ENCODE assay signal across 9 cellular contexts in the genomic region with DNA sequence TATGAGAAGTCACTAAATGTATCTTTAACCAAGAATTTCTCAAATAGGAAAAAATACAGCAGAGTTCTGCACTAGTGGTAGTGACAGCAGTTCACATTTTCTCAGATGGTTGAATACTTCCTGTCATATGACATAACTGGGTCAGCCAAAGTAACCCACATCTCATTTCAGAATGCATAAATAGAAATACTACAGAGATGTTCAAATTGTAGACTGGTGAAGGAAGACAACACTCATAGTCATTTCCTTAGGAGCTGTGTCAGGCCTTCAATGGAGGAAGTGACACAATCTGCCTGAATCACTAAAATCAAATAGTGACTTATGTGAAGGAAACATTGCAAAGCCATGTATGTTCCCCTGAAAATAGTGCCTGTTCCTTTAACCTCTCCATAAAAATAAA. TPM values are rescaled to one million over a fixed set of nuclear protein-coding genes. Genes with fewer than 3 reads are reported as not detected.
DNase-seq lines count a peak whose midpoint lies in the region; ATAC-seq, FAIRE-seq and TF ChIP-seq lines count a peak whose summit lies in the region.
"Had no signal": no experiment of that assay in that cellular context is flagged by ENCODE, and none has a peak within 500 bp of the region (broad histone marks: within the 10 kb centered on the region; RNA-seq: fewer than 3 reads in every experiment).

No MANE protein-coding gene starts in this region.

- H3K14ac ChIP-seq in IMR-90 (replicated peaks; ENCODE audit: low read depth, low read length): no peak overlapping the region

- H3K9me3 ChIP-seq in IMR-90 (ENCODE audit: control insufficient read depth, insufficient read depth, low read length): no peaks in the 10 kb centered on the region

- H2AK5ac ChIP-seq in IMR-90 (ENCODE audit: low read depth, low read length): no peak overlapping the region

- no TSS peak for BruUV-seq in IMR-90 (replicated peaks; lab: Mats Ljungman, UMichigan)

- H3K56ac ChIP-seq in IMR-90 (ENCODE audit: extremely low read depth, insufficient read depth, low read length): no peak overlapping the region

- POLR2A ChIA-PET in IMR-90 (lab: Charles Lee; ENCODE audit: unreplicated experiment): no interaction called here

- H3K4ac ChIP-seq in IMR-90 (ENCODE audit: low read depth, low read length): no peak overlapping the region

- H2BK5ac ChIP-seq in IMR-90 (ENCODE audit: low read depth, low read length, poor library complexity, severe bottlenecking): peak overlapping the region; percentile 50

- H4K5ac ChIP-seq in IMR-90 (ENCODE audit: low read depth, low read length): no peak overlapping the region

- ATAC-seq in GM21423 (IDR thresholded peaks at IDR 0.05; ENCODE audit: unreplicated experiment) (peak; percentile 92), IMR-90 (ENCODE audit: low read depth) (peak; percentile 27)

- H3K79me1 ChIP-seq in IMR-90 (ENCODE audit: low read depth in 1 of 2, low read length in 2 of 2): peaks cover 4 to 55% of the 10 kb centered on the region in 2 experiments; a peak in 3 of 4 replicates

- in situ Hi-C loops in IMR-90 (cut with MboI; ENCODE audit: low sequenced_read_pairs): no loop called here

- TF ChIP-seq RAD21 in IMR-90 (IDR thresholded peaks at IDR 0.05; ENCODE audit: low read length): no peak

- no peak overlapping the region for H2AFZ ChIP-seq in IMR-90 (replicated peaks; ENCODE audit: low read length, poor library complexity)

- dilution Hi-C loops in IMR-90 (cut with HindIII; ENCODE audit: low sequenced_read_pairs, unreplicated experiment): no loop called here

- H4K8ac ChIP-seq in IMR-90 (ENCODE audit: low read depth in 2 of 2, low read length in 2 of 2): no peak overlapping the region

- H3K27me3 Mint-ChIP-seq in activated T-helper 2 cell treated with anti-CD3 and anti-CD28 coated beads, Interferon-gamma antibody, Interleukin-2, Interleukin-4, amounts not matched to agents 10 μg/mL and 5 μg/mL and 100 μg/mL, durations not matched to agents 14 hours and 24 hours and 36 hours (ENCODE audit: low read depth): peaks cover 2% of the 10 kb centered on the region

- CTCF ChIA-PET in IMR-90 (lab: Yijun Ruan, JAX): no interaction called here

- intact Hi-C loops in IMR-90 (cut with micrococcal nuclease): no loop called here
- intact Hi-C loops in activated T-helper 2 cell treated with anti-CD3 and anti-CD28 coated beads, Interferon-gamma antibody, Interleukin-2, Interleukin-4, amounts not matched to agents 10 μg/mL and 5 μg/mL and 100 μg/mL, durations not matched to agents 14 hours and 24 hours and 36 hours (cut with micrococcal nuclease): loop anchor here (1.0 to 5.0 kb wide), 2 partner anchors 23 to 96 kb away; no protein-coding TSS in a partner anchor

- H3K36me3 ChIP-seq in IMR-90 (ENCODE audit: control insufficient read depth, insufficient read depth, low read length): peaks cover 20% of the 10 kb centered on the region

- H2BK20ac ChIP-seq in IMR-90 (ENCODE audit: low read depth, low read length): no peak overlapping the region

- no peak overlapping the region for H4K91ac ChIP-seq in IMR-90 (ENCODE audit: insufficient read depth, low read depth, low read length)

- no peak for TF ChIP-seq POLR2A in IMR-90 (IDR thresholded peaks at IDR 0.05; ENCODE audit: low read depth, low read length)

- H3K4me1 Mint-ChIP-seq in activated T-helper 2 cell treated with anti-CD3 and anti-CD28 coated beads, Interferon-gamma antibody, Interleukin-2, Interleukin-4, amounts not matched to agents 10 μg/mL and 5 μg/mL and 100 μg/mL, durations not matched to agents 14 hours and 24 hours and 36 hours (ENCODE audit: low read depth): peaks cover 8% of the 10 kb centered on the region

- no peak for TF ChIP-seq CTCF in GM10266 (IDR thresholded peaks at IDR 0.05; ENCODE audit: control insufficient read depth, insufficient read depth, low read depth, missing control alignments)
- TF ChIP-seq CTCF in IMR-90 (conservative IDR thresholded peaks at IDR 0.05; ENCODE audit: low read depth, low read length): no peak

- H3K23ac ChIP-seq in IMR-90 (ENCODE audit: low read depth, low read length): no peak overlapping the region

- H3K4me1 ChIP-seq in IMR-90 (ENCODE audit: control insufficient read depth, insufficient read depth, low read length): peaks cover 20% of the 10 kb centered on the region

- no peak overlapping the region for H3K27ac ChIP-seq in IMR-90 (ENCODE audit: insufficient read depth, low read length)

- H3K9me3 Mint-ChIP-seq in activated T-helper 2 cell treated with anti-CD3 and anti-CD28 coated beads, Interferon-gamma antibody, Interleukin-2, Interleukin-4, amounts not matched to agents 10 μg/mL and 5 μg/mL and 100 μg/mL, durations not matched to agents 14 hours and 24 hours and 36 hours: no peaks in the 10 kb centered on the region

- H3K36me3 Mint-ChIP-seq in activated T-helper 2 cell treated with anti-CD3 and anti-CD28 coated beads, Interferon-gamma antibody, Interleukin-2, Interleukin-4, amounts not matched to agents 10 μg/mL and 5 μg/mL and 100 μg/mL, durations not matched to agents 14 hours and 24 hours and 36 hours (ENCODE audit: low read depth): no peaks in the 10 kb centered on the region

- H3K4me2 ChIP-seq in IMR-90 (ENCODE audit: low read depth, low read length): no peak overlapping the region

- H3K9ac ChIP-seq in IMR-90 (ENCODE audit: low read depth, low read length): no peak overlapping the region

- H3K4me3 ChIP-seq in IMR-90 (ENCODE audit: insufficient read depth, low read depth, low read length): no peak overlapping the region

- no peak overlapping the region for H3K4me3 Mint-ChIP-seq in activated T-helper 2 cell treated with anti-CD3 and anti-CD28 coated beads, Interferon-gamma antibody, Interleukin-2, Interleukin-4, amounts not matched to agents 10 μg/mL and 5 μg/mL and 100 μg/mL, durations not matched to agents 14 hours and 24 hours and 36 hours (ENCODE audit: low read depth)

- DNase-seq in GM10266 (ENCODE audit: extremely low spot score) (peak; percentile 69), IMR-90 (peak; percentile 81), kidney tubule cell (ENCODE audit: low spot score) (peak; percentile 91), urothelium cell line (ENCODE audit: low spot score) (no peak), DMS153 (lab: John Stamatoyannopoulos, UW) (no peak), NCI-H1048 (lab: John Stamatoyannopoulos, UW) (no peak)
- peak; percentile 19 for DNase-seq in activated T-helper 2 cell treated with anti-CD3 and anti-CD28 coated beads, Interferon-gamma antibody, Interleukin-2, Interleukin-4, amounts not matched to agents 10 μg/mL and 5 μg/mL and 100 μg/mL, durations not matched to agents 14 hours and 24 hours and 36 hours (ENCODE audit: low spot score)

- no peak overlapping the region for H2AK9ac ChIP-seq in IMR-90 (replicated peaks; ENCODE audit: low read depth, low read length, poor library complexity)

- H3K18ac ChIP-seq in IMR-90 (ENCODE audit: low read depth, low read length): no peak overlapping the region

- peak overlapping the region; percentile 30 for H3K27ac Mint-ChIP-seq in activated T-helper 2 cell treated with anti-CD3 and anti-CD28 coated beads, Interferon-gamma antibody, Interleukin-2, Interleukin-4, amounts not matched to agents 10 μg/mL and 5 μg/mL and 100 μg/mL, durations not matched to agents 14 hours and 24 hours and 36 hours

- FAIRE-seq in urothelium cell line (lab: Jason Lieb, UNC): no peak
- FAIRE-seq: TTC549 had no signal

- H3K9me1 ChIP-seq in IMR-90 (ENCODE audit: insufficient read depth, low read length): peaks cover 26% of the 10 kb centered on the region

- H2BK15ac ChIP-seq in IMR-90 (ENCODE audit: low read depth, low read length): no peak overlapping the region

- H3K27me3 ChIP-seq in IMR-90 (ENCODE audit: control insufficient read depth, insufficient read depth, low read length): no peaks in the 10 kb centered on the region

- no peak overlapping the region for H2BK120ac ChIP-seq in IMR-90 (ENCODE audit: low read depth, low read length)

- H4K20me1 ChIP-seq in IMR-90 (ENCODE audit: insufficient read depth, low read length): peaks cover 89% of the 10 kb centered on the region

TF ChIP-seq in IMR-90, 13 proteins besides CTCF, POLR2A, EP300 and RAD21:
- TF ChIP-seq MAFK (IDR thresholded peaks at IDR 0.05; ENCODE audit: low read depth, low read length) (peak; percentile 16; the same call in 1 of the 2 replicates), RCOR1 (IDR thresholded peaks at IDR 0.05; ENCODE audit: insufficient replicate concordance, low read length) (no peak), CHD1 (IDR thresholded peaks at IDR 0.05; ENCODE audit: low read depth, low read length) (no peak), MXI1 (IDR thresholded peaks at IDR 0.05; ENCODE audit: borderline replicate concordance, low read depth, low read length) (no peak), BHLHE40 (IDR thresholded peaks at IDR 0.05; ENCODE audit: low read depth, low read length) (no peak), CEBPB (IDR thresholded peaks at IDR 0.05; ENCODE audit: low read depth, low read length) (peak; percentile 74)
- TF ChIP-seq, protein P1, sequence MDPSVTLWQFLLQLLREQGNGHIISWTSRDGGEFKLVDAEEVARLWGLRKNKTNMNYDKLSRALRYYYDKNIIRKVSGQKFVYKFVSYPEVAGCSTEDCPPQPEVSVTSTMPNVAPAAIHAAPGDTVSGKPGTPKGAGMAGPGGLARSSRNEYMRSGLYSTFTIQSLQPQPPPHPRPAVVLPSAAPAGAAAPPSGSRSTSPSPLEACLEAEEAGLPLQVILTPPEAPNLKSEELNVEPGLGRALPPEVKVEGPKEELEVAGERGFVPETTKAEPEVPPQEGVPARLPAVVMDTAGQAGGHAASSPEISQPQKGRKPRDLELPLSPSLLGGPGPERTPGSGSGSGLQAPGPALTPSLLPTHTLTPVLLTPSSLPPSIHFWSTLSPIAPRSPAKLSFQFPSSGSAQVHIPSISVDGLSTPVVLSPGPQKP (IDR thresholded peaks at IDR 0.05; ENCODE audit: borderline replicate concordance, low read depth, low read length): no peak
- TF ChIP-seq, protein P2, sequence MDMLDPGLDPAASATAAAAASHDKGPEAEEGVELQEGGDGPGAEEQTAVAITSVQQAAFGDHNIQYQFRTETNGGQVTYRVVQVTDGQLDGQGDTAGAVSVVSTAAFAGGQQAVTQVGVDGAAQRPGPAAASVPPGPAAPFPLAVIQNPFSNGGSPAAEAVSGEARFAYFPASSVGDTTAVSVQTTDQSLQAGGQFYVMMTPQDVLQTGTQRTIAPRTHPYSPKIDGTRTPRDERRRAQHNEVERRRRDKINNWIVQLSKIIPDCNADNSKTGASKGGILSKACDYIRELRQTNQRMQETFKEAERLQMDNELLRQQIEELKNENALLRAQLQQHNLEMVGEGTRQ (IDR thresholded peaks at IDR 0.05; ENCODE audit: low read depth, low read length): no peak

RNA-seq across cellular contexts. Expression of gene FERMT2, which starts 32.4 kb away (rescaled TPM):
- total RNA-seq in IMR-90 (2012; rRNA removed): 217 and 229 TPM in 2 replicates
- 122 and 131 TPM in 2 replicates for polyA plus RNA-seq in IMR-90 (2012; rRNA removed)
- 36.4 and 49.9 TPM in 2 replicates for polyA plus RNA-seq in IMR-90 (2012; cell fraction: cytosol; rRNA removed)
- 27.9 and 176 TPM in 2 replicates for polyA plus RNA-seq in IMR-90 (2012; cell fraction: nucleus; rRNA removed; ENCODE audit: low replicate concordance)
- 0.99 and 1.7 TPM in 2 replicates for total RNA-seq in activated T-helper 2 cell treated with anti-CD3 and anti-CD28 coated beads, Interferon-gamma antibody, Interleukin-2, Interleukin-4, amounts not matched to agents 10 μg/mL and 5 μg/mL and 100 μg/mL, durations not matched to agents 14 hours and 24 hours and 36 hours

Comparison
In these comparisons a context has a peak if more than half of its experiments do, and no peak if none do; other contexts are left out.
1. DNase-seq: peak in GM10266 (single experiment), IMR-90 (single experiment), activated T-helper 2 cell treated with anti-CD3 and anti-CD28 coated beads, Interferon-gamma antibody, Interleukin-2, Interleukin-4, amounts not matched to agents 10 μg/mL and 5 μg/mL and 100 μg/mL, durations not matched to agents 14 hours and 24 hours and 36 hours (single experiment) and kidney tubule cell (single experiment); none in urothelium cell line (single experiment), DMS153 (single experiment) and NCI-H1048 (single experiment).
2. RNA of gene FERMT2, which starts 32.4 kb away (total RNA-seq): 217 to 229 TPM in IMR-90; 0.99 to 1.7 TPM in activated T-helper 2 cell treated with anti-CD3 and anti-CD28 coated beads, Interferon-gamma antibody, Interleukin-2, Interleukin-4, amounts not matched to agents 10 μg/mL and 5 μg/mL and 100 μg/mL, durations not matched to agents 14 hours and 24 hours and 36 hours; every median in the first group is over 10 times any median in the second.